27 cellular contexts compared by ENCODE assay signal in the genomic region with DNA sequence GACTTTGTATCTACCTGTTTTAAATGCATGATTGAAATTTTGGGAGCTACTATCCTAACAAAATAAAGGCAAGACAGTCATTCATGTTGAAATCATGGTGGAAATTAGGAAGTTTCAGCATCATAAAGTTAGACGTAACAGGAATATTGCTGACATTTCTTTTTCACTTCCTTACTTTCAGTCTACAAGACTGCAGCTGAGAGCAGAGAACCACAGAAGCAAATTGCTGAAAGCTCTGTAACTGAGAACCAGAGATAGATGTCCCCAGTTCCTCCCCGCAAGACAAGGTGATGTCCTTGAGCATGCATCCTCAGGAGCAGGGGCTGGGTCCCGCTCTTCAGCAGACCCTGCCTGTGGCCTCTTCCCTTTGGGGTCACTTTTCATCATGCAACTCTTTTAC.
"Had no signal": no experiment of that assay in that cellular context is flagged by ENCODE, and none has a peak within 500 bp of the region (broad histone marks: within the 10 kb centered on the region; RNA-seq: fewer than 3 reads in every experiment).

No MANE protein-coding gene starts in this region.

- H3K27me3 Mint-ChIP-seq: activated B cell treated with CpG ODN at 0.5 μM for 24 hours; activated CD4-positive, alpha-beta memory T cell treated with anti-CD3 and anti-CD28 coated beads for 36 hours; activated CD4-positive, alpha-beta T cell treated with anti-CD3 and anti-CD28 coated beads, Interleukin-2, amount 10 ng/mL, durations not matched to agents 7 days and 5 days; activated naive CD8-positive, alpha-beta T cell; brain; central memory CD8-positive, alpha-beta T cell; T-cell had no signal

- H3K36me3 Mint-ChIP-seq: activated CD4-positive, alpha-beta memory T cell treated with anti-CD3 and anti-CD28 coated beads for 36 hours; activated naive CD8-positive, alpha-beta T cell; brain; T-cell had no signal

- H3K4me2 ChIP-seq: PC-9 had no signal

- H3K27ac ChIP-seq: PC-9, SK-N-MC had no signal

- H2AFZ ChIP-seq: PC-9 had no signal

- H3K27ac Mint-ChIP-seq: activated B cell treated with CpG ODN at 0.5 μM for 24 hours; activated CD4-positive, alpha-beta memory T cell treated with anti-CD3 and anti-CD28 coated beads for 36 hours; activated CD4-positive, alpha-beta T cell treated with anti-CD3 and anti-CD28 coated beads, Interleukin-2, amount 10 ng/mL, durations not matched to agents 7 days and 5 days; activated naive CD4-positive, alpha-beta T cell treated with anti-CD3 and anti-CD28 coated beads for 36 hours; activated naive CD8-positive, alpha-beta T cell; brain; T-cell had no signal

- H3K4me1 Mint-ChIP-seq: activated B cell treated with CpG ODN at 0.5 μM for 24 hours; activated CD4-positive, alpha-beta T cell treated with anti-CD3 and anti-CD28 coated beads, Interleukin-2, amount 10 ng/mL, durations not matched to agents 7 days and 5 days; brain; central memory CD8-positive, alpha-beta T cell; T-cell had no signal

- DNase-seq: activated B cell treated with CpG ODN at 0.5 μM for 24 hours; activated CD4-positive, alpha-beta memory T cell treated with anti-CD3 and anti-CD28 coated beads for 36 hours; activated CD4-positive, alpha-beta T cell treated with anti-CD3 and anti-CD28 coated beads for 1 hour; activated CD4-positive, alpha-beta T cell treated with anti-CD3 and anti-CD28 coated beads, Interleukin-2, amount 10 ng/mL, durations not matched to agents 7 days and 5 days; activated CD8-positive, alpha-beta memory T cell treated with anti-CD3 and anti-CD28 coated beads for 24 hours; activated effector memory CD4-positive, alpha-beta T cell treated with anti-CD3 and anti-CD28 coated beads, Interleukin-2, amount 50 U/mL, for 16 hours; activated naive CD4-positive, alpha-beta T cell treated with anti-CD3 and anti-CD28 coated beads for 36 hours; activated T-cell treated with anti-CD3 and anti-CD28 coated beads, Interleukin-2, amount 50 U/mL, for 4 hours; amygdala; NCI-H1105 treated with DMSO at 0.1 percent for 48 hours; NCI-H1436 treated with DMSO at 0.1 percent for 48 hours; NCI-H187; NCI-H2081; NCI-H510A treated with DMSO at 0.1 percent for 48 hours; NCI-H69; PC-9; T-cell; T-helper 2 cell; T1000 had no signal

- H3K4me3 ChIP-seq: K562, PC-9, SK-N-MC had no signal

- FAIRE-seq: astrocyte, K562, TTC549 had no signal

- ATAC-seq: activated T-cell treated with anti-CD3 and anti-CD28 coated beads, Interleukin-2, amount 50 U/mL, for 4 hours; K562; Right ventricle myocardium inferior; T-cell had no signal

- H3K9me3 Mint-ChIP-seq: activated CD4-positive, alpha-beta T cell treated with anti-CD3 and anti-CD28 coated beads, Interleukin-2, amount 10 ng/mL, durations not matched to agents 7 days and 5 days had no signal

- H3K4me3 Mint-ChIP-seq: activated B cell treated with CpG ODN at 0.5 μM for 24 hours; activated CD4-positive, alpha-beta memory T cell treated with anti-CD3 and anti-CD28 coated beads for 36 hours; activated CD4-positive, alpha-beta T cell treated with anti-CD3 and anti-CD28 coated beads, Interleukin-2, amount 10 ng/mL, durations not matched to agents 7 days and 5 days; activated naive CD4-positive, alpha-beta T cell treated with anti-CD3 and anti-CD28 coated beads for 36 hours; activated naive CD8-positive, alpha-beta T cell; activated T-cell treated with anti-CD3 and anti-CD28 coated beads, Interleukin-2, amount 50 U/mL, for 4 hours; brain; central memory CD8-positive, alpha-beta T cell; T-cell had no signal
